1 cellular context compared by ENCODE assay signal in genomic region chr13:102484329-102484728, GRCh38.
TF ChIP-seq lines count a peak whose summit lies in the region.

No MANE protein-coding gene starts in this region.

TF ChIP-seq in HCT116, 20 proteins besides CTCF, POLR2A, EP300 and RAD21 (continued from another document):
- no peak for TF ChIP-seq ELF1 (IDR thresholded peaks at IDR 0.05; ENCODE audit: borderline replicate concordance, low read depth)
